ENCODE assay signal across 1 cellular context in genomic region chr10:63629363-63630084, GRCh38.
TF ChIP-seq lines count a peak whose summit lies in the region.

No MANE protein-coding gene starts in this region.

TF ChIP-seq in HepG2, 621 proteins besides CTCF, POLR2A, EP300 and RAD21 (continued from another document and continues in another):
- no peak for TF ChIP-seq ZNF556 (CRISPR knock-in tag; IDR thresholded peaks at IDR 0.05; ENCODE audit: borderline replicate concordance)
- no peak for TF ChIP-seq SRSF9 (IDR thresholded peaks at IDR 0.05; ENCODE audit: borderline replicate concordance, insufficient read depth, low read depth, low read length, poor library complexity, severe bottlenecking)
- TF ChIP-seq SNRNP70 (IDR thresholded peaks at IDR 0.05; ENCODE audit: low read depth, low read length) = no peak
- TF ChIP-seq ZMYM2 (CRISPR knock-in tag; IDR thresholded peaks at IDR 0.05) = 0 out of 2 replicates have a peak, but pooled peaks have one; percentile 48
- TF ChIP-seq TCF12 (IDR thresholded peaks at IDR 0.05) = no peak
- TF ChIP-seq TCF12 (CRISPR knock-in tag; IDR thresholded peaks at IDR 0.05) = 0 out of 2 replicates have a peak, but pooled peaks have one; percentile 13
- TF ChIP-seq DPF2 (CRISPR knock-in tag; IDR thresholded peaks at IDR 0.05; ENCODE audit: borderline replicate concordance, low read depth) = no peak
- no peak for TF ChIP-seq ZNF687 (CRISPR knock-in tag; IDR thresholded peaks at IDR 0.05)
- TF ChIP-seq IKZF5 (CRISPR knock-in tag; IDR thresholded peaks at IDR 0.05) = no peak; the same call in 1 of the 2 replicates
- no peak for TF ChIP-seq ATF6 (CRISPR knock-in tag; conservative IDR thresholded peaks at IDR 0.05)
- TF ChIP-seq ZNF841 (CRISPR knock-in tag; IDR thresholded peaks at IDR 0.05; ENCODE audit: borderline replicate concordance) = no peak
- TF ChIP-seq FOXO4 (CRISPR knock-in tag; conservative IDR thresholded peaks at IDR 0.05) = no peak
- peak; percentile 78 for TF ChIP-seq TEAD3 (CRISPR knock-in tag; optimal IDR thresholded peaks at IDR 0.05; ENCODE audit: borderline replicate concordance)
- no peak for TF ChIP-seq ZNF547 (CRISPR knock-in tag; IDR thresholded peaks at IDR 0.05)
- TF ChIP-seq ZNF124 (CRISPR knock-in tag; IDR thresholded peaks at IDR 0.05) = no peak; the same call in 1 of the 2 replicates
- TF ChIP-seq NFKBIZ (CRISPR knock-in tag; IDR thresholded peaks at IDR 0.05) = no peak
- no peak for TF ChIP-seq ZNF570 (CRISPR knock-in tag; IDR thresholded peaks at IDR 0.05; ENCODE audit: borderline replicate concordance)
- TF ChIP-seq RBFOX2 (IDR thresholded peaks at IDR 0.05; ENCODE audit: low read depth, low read length) = no peak
- TF ChIP-seq ZBTB7A (CRISPR knock-in tag; IDR thresholded peaks at IDR 0.05) = no peak
- TF ChIP-seq ZC3H13 (CRISPR knock-in tag; IDR thresholded peaks at IDR 0.05) = no peak
- TF ChIP-seq MED13 (CRISPR knock-in tag; IDR thresholded peaks at IDR 0.05) = no peak
- no peak for TF ChIP-seq ZNF616 (CRISPR knock-in tag; IDR thresholded peaks at IDR 0.05; ENCODE audit: low read depth)
- peak; percentile 23; the same call in 1 of the 2 replicates for TF ChIP-seq ZNF350 (CRISPR knock-in tag; IDR thresholded peaks at IDR 0.05; ENCODE audit: borderline replicate concordance, low read depth)
- no peak for TF ChIP-seq CBX1 (IDR thresholded peaks at IDR 0.05; ENCODE audit: low read depth)
- no peak for TF ChIP-seq MTF1 (CRISPR knock-in tag; IDR thresholded peaks at IDR 0.05)
- TF ChIP-seq THAP8 (CRISPR knock-in tag; IDR thresholded peaks at IDR 0.05; ENCODE audit: borderline replicate concordance) = no peak
- no peak for TF ChIP-seq ZFP82 (CRISPR knock-in tag; IDR thresholded peaks at IDR 0.05; ENCODE audit: borderline replicate concordance)
- TF ChIP-seq ZMYM3 (CRISPR knock-in tag; IDR thresholded peaks at IDR 0.05) = no peak
- no peak for TF ChIP-seq HDAC6 (IDR thresholded peaks at IDR 0.05; ENCODE audit: low read depth, low read length)
- no peak for TF ChIP-seq ZBTB3 (CRISPR knock-in tag; IDR thresholded peaks at IDR 0.05; ENCODE audit: borderline replicate concordance, low read depth)
- peak; percentile 17; the same call in 1 of the 2 replicates for TF ChIP-seq ZMYM4 (CRISPR knock-in tag; IDR thresholded peaks at IDR 0.05)
- TF ChIP-seq, protein P1, sequence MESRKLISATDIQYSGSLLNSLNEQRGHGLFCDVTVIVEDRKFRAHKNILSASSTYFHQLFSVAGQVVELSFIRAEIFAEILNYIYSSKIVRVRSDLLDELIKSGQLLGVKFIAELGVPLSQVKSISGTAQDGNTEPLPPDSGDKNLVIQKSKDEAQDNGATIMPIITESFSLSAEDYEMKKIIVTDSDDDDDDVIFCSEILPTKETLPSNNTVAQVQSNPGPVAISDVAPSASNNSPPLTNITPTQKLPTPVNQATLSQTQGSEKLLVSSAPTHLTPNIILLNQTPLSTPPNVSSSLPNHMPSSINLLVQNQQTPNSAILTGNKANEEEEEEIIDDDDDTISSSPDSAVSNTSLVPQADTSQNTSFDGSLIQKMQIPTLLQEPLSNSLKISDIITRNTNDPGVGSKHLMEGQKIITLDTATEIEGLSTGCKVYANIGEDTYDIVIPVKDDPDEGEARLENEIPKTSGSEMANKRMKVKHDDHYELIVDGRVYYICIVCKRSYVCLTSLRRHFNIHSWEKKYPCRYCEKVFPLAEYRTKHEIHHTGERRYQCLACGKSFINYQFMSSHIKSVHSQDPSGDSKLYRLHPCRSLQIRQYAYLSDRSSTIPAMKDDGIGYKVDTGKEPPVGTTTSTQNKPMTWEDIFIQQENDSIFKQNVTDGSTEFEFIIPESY (CRISPR knock-in tag; IDR thresholded peaks at IDR 0.05) = 0 out of 2 replicates have a peak, but pooled peaks have one; percentile 8
- TF ChIP-seq HNF4A (CRISPR knock-in tag; IDR thresholded peaks at IDR 0.05) = no peak
- no peak for TF ChIP-seq UBTF (CRISPR knock-in tag; IDR thresholded peaks at IDR 0.05)
- TF ChIP-seq, protein P2, sequence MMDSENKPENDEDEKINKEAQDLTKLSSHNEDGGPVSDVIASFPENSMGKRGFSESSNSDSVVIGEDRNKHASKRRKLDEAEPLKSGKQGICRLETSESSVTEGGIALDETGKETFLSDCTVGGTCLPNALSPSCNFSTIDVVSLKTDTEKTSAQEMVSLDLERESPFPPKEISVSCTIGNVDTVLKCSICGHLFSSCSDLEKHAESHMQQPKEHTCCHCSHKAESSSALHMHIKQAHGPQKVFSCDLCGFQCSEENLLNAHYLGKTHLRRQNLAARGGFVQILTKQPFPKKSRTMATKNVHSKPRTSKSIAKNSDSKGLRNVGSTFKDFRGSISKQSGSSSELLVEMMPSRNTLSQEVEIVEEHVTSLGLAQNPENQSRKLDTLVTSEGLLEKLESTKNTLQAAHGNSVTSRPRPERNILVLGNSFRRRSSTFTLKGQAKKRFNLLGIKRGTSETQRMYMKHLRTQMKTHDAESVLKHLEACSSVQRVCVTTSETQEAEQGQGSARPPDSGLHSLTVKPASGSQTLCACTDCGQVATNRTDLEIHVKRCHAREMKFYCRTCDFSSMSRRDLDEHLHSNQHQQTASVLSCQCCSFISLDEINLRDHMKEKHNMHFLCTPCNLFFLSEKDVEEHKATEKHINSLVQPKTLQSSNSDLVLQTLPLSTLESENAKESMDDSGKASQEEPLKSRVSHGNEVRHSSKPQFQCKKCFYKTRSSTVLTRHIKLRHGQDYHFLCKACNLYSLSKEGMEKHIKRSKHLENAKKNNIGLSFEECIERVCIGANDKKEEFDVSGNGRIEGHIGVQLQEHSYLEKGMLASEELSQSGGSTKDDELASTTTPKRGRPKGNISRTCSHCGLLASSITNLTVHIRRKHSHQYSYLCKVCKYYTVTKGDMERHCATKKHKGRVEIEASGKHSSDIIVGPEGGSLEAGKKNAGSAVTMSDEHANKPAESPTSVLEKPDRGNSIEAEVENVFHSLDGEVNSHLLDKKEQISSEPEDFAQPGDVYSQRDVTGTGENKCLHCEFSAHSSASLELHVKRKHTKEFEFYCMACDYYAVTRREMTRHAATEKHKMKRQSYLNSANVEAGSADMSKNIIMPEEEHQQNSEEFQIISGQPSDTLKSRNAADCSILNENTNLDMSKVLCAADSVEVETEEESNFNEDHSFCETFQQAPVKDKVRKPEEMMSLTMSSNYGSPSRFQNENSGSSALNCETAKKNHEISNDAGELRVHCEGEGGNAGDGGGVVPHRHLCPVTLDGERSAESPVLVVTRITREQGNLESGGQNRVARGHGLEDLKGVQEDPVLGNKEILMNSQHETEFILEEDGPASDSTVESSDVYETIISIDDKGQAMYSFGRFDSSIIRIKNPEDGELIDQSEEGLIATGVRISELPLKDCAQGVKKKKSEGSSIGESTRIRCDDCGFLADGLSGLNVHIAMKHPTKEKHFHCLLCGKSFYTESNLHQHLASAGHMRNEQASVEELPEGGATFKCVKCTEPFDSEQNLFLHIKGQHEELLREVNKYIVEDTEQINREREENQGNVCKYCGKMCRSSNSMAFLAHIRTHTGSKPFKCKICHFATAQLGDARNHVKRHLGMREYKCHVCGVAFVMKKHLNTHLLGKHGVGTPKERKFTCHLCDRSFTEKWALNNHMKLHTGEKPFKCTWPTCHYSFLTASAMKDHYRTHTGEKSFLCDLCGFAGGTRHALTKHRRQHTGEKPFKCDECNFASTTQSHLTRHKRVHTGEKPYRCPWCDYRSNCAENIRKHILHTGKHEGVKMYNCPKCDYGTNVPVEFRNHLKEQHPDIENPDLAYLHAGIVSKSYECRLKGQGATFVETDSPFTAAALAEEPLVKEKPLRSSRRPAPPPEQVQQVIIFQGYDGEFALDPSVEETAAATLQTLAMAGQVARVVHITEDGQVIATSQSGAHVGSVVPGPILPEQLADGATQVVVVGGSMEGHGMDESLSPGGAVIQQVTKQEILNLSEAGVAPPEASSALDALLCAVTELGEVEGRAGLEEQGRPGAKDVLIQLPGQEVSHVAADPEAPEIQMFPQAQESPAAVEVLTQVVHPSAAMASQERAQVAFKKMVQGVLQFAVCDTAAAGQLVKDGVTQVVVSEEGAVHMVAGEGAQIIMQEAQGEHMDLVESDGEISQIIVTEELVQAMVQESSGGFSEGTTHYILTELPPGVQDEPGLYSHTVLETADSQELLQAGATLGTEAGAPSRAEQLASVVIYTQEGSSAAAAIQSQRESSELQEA (CRISPR knock-in tag; IDR thresholded peaks at IDR 0.05; ENCODE audit: not compliant biosample characterization) = no peak
- no peak for TF ChIP-seq FOXO1 (CRISPR knock-in tag; IDR thresholded peaks at IDR 0.05)
- no peak for TF ChIP-seq RBM22 (optimal IDR thresholded peaks at IDR 0.05; ENCODE audit: low read length)
- TF ChIP-seq ISX (CRISPR knock-in tag; conservative IDR thresholded peaks at IDR 0.05) = no peak
- TF ChIP-seq PITX1 (CRISPR knock-in tag; IDR thresholded peaks at IDR 0.05) = peak; percentile 21; the same call in 1 of the 2 replicates
- TF ChIP-seq SOX13 (IDR thresholded peaks at IDR 0.05) = no peak
- 0 out of 4 replicates have a peak, but pooled peaks of 1 of the 2 experiments have one; percentile 7 for TF ChIP-seq SOX13 (CRISPR knock-in tag; conservative IDR thresholded peaks at IDR 0.05 in 1 of 2, IDR thresholded peaks at IDR 0.05 in 1 of 2)
